In the genomic region with DNA sequence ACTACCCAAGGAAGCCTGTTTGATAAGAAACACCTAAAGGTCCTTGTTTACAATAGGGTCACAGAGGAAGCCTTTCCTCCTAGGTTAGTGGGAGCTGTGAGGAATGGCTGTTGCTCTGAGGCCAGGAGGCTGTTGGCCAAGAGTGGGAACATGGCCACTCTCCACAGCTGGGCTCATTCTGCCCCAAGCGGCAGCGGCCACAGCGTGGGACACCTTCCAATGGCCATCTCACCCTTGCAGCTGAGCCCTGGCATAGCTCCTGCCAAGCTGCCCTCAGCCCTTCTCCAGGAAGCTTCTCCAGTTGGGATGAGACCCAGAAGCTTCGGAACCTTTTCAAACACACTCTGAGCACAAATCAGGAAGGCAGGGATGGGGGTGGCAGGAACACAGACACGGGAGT, we compare ENCODE assay signal across 14 cellular contexts.
A peak's percentile ranks its signal among the peaks of the same experiment; 100 is the strongest.
DNase-seq lines count a peak whose midpoint lies in the region; ATAC-seq, FAIRE-seq and TF ChIP-seq lines count a peak whose summit lies in the region.
"Had no signal": no experiment of that assay in that cellular context is flagged by ENCODE, and none has a peak within 500 bp of the region (broad histone marks: within the 10 kb centered on the region; RNA-seq: fewer than 3 reads in every experiment).

No MANE protein-coding gene starts in this region.

- no peak overlapping the region for H3K9ac ChIP-seq in astrocyte (ENCODE audit: low read length)

- H3K27me3 ChIP-seq in astrocyte (ENCODE audit: insufficient read depth, low read length) (no peaks in the 10 kb centered on the region), layer of hippocampus (ENCODE audit: control insufficient read depth, insufficient read depth, low read length) (no peaks in the 10 kb centered on the region)
- H3K27me3 ChIP-seq: cardiac muscle cell, neutrophil had no signal

- peaks cover 27% of the 10 kb centered on the region for H3K4me1 ChIP-seq in astrocyte (ENCODE audit: insufficient read depth, low read length)

- H4K20me1 ChIP-seq in astrocyte (ENCODE audit: insufficient read depth, low read length), result no peaks in the 10 kb centered on the region

- no peaks in the 10 kb centered on the region for H3K27me3 Mint-ChIP-seq in activated CD8-positive, alpha-beta memory T cell treated with anti-CD3 and anti-CD28 coated beads, Interleukin-2, amount 10 ng/mL, durations not matched to agents 7 days and 5 days
- H3K27me3 Mint-ChIP-seq in astrocyte (ENCODE audit: low read depth, unreplicated experiment), result no peaks in the 10 kb centered on the region

- H3K9me3 Mint-ChIP-seq in activated CD8-positive, alpha-beta memory T cell treated with anti-CD3 and anti-CD28 coated beads, Interleukin-2, amount 10 ng/mL, durations not matched to agents 7 days and 5 days (ENCODE audit: low read depth), result no peaks in the 10 kb centered on the region
- no peaks in the 10 kb centered on the region for H3K9me3 Mint-ChIP-seq in astrocyte (ENCODE audit: unreplicated experiment)

- H3K27ac ChIP-seq in astrocyte (ENCODE audit: low read depth, low read length) (peak overlapping the region; percentile 26), layer of hippocampus (ENCODE audit: low read depth, low read length) (peak overlapping the region; percentile 19)
- H3K27ac ChIP-seq: cardiac muscle cell, neutrophil had no signal

- H3K4me3 Mint-ChIP-seq in activated CD8-positive, alpha-beta memory T cell treated with anti-CD3 and anti-CD28 coated beads, Interleukin-2, amount 10 ng/mL, durations not matched to agents 7 days and 5 days, result no peak overlapping the region
- H3K4me3 Mint-ChIP-seq in astrocyte (ENCODE audit: unreplicated experiment), result no peak overlapping the region

- no peak overlapping the region for H2AFZ ChIP-seq in astrocyte (ENCODE audit: low read depth, low read length)

- no peaks in the 10 kb centered on the region for H3K79me2 ChIP-seq in astrocyte (ENCODE audit: insufficient read depth, low read length)

- H3K4me1 Mint-ChIP-seq in activated CD8-positive, alpha-beta memory T cell treated with anti-CD3 and anti-CD28 coated beads, Interleukin-2, amount 10 ng/mL, durations not matched to agents 7 days and 5 days, result peaks cover 88% of the 10 kb centered on the region
- peaks cover 33% of the 10 kb centered on the region for H3K4me1 Mint-ChIP-seq in astrocyte (ENCODE audit: low read depth, unreplicated experiment)

- H3K27ac Mint-ChIP-seq in activated CD8-positive, alpha-beta memory T cell treated with anti-CD3 and anti-CD28 coated beads, Interleukin-2, amount 10 ng/mL, durations not matched to agents 7 days and 5 days, result peak overlapping the region; percentile 77
- H3K27ac Mint-ChIP-seq in astrocyte (ENCODE audit: unreplicated experiment), result no peak overlapping the region

- peaks cover 15% of the 10 kb centered on the region for H3K36me3 Mint-ChIP-seq in activated CD8-positive, alpha-beta memory T cell treated with anti-CD3 and anti-CD28 coated beads, Interleukin-2, amount 10 ng/mL, durations not matched to agents 7 days and 5 days
- H3K36me3 Mint-ChIP-seq in astrocyte (ENCODE audit: low read depth, unreplicated experiment), result no peaks in the 10 kb centered on the region

- DNase-seq in activated CD8-positive, alpha-beta memory T cell treated with anti-CD3 and anti-CD28 coated beads, Interleukin-2, amount 10 ng/mL, durations not matched to agents 7 days and 5 days, result no peak
- DNase-seq in activated CD8-positive, alpha-beta memory T cell treated with anti-CD3 and anti-CD28 coated beads for 24 hours, result no peak
- DNase-seq in astrocyte (ENCODE audit: low read depth) (no peak), superior temporal gyrus (ENCODE audit: extremely low spot score) (peak; percentile 76), NCI-H1417 (lab: John Stamatoyannopoulos, UW) (no peak), KG1 (lab: John Stamatoyannopoulos, UW) (no peak)
- no peak for DNase-seq in stimulated activated CD4-positive, alpha-beta T cell treated with anti-CD3 and anti-CD28 coated beads, Interleukin-4, amount 100 ng/mL, for 24 hours
- DNase-seq: activated effector memory CD4-positive, alpha-beta T cell treated with Interleukin-2 at 50 U/mL for 16 hours; DMS 273 treated with DMSO at 0.1 percent for 48 hours; erythroblast; MM.1S had no signal

- ATAC-seq in activated CD8-positive, alpha-beta memory T cell treated with anti-CD3 and anti-CD28 coated beads, Interleukin-2, amount 10 ng/mL, durations not matched to agents 7 days and 5 days, result no peak

- CTCF ChIA-PET in activated CD8-positive, alpha-beta memory T cell treated with anti-CD3 and anti-CD28 coated beads, Interleukin-2, amount 10 ng/mL, durations not matched to agents 7 days and 5 days (lab: Charles Lee), result no interaction called here

- FAIRE-seq in astrocyte (lab: Jason Lieb, UNC), result peak; percentile 85

- H3K4me3 ChIP-seq in astrocyte (ENCODE audit: insufficient read depth, low read depth, low read length), result no peak overlapping the region
- H3K4me3 ChIP-seq: cardiac muscle cell had no signal

- no peaks in the 10 kb centered on the region for H3K9me3 ChIP-seq in astrocyte (ENCODE audit: insufficient read depth, low read depth, low read length)
- H3K9me3 ChIP-seq: neutrophil had no signal

- H3K4me2 ChIP-seq in astrocyte (ENCODE audit: low read length), result peak overlapping the region; percentile 65

- no peak for TF ChIP-seq CTCF in astrocyte (IDR thresholded peaks at IDR 0.05; ENCODE audit: insufficient read depth, low read depth, low read length)

- H3K36me3 ChIP-seq in astrocyte (ENCODE audit: insufficient read depth, low read length), result no peaks in the 10 kb centered on the region
- H3K36me3 ChIP-seq: cardiac muscle cell had no signal
